ENCODE assay signal across 1 cellular context in genomic region chr10:86827639-86828038, GRCh38.
TF ChIP-seq lines count a peak whose summit lies in the region.

No MANE protein-coding gene starts in this region.

TF ChIP-seq in H1, 55 proteins besides CTCF, POLR2A, EP300 and RAD21:
- no peak for TF ChIP-seq SUZ12 (IDR thresholded peaks at IDR 0.05; ENCODE audit: low read length)
- TF ChIP-seq ZNF274 (IDR thresholded peaks at IDR 0.05; ENCODE audit: borderline replicate concordance, extremely low read depth, low read length) = no peak
- no peak for TF ChIP-seq POU5F1 (IDR thresholded peaks at IDR 0.05; ENCODE audit: low read depth, low read length)
- TF ChIP-seq SRF (IDR thresholded peaks at IDR 0.05; ENCODE audit: low read depth, low read length) = no peak
- TF ChIP-seq TAF1 (IDR thresholded peaks at IDR 0.05; ENCODE audit: low read depth, low read length) = no peak
